1 cellular context compared by ENCODE assay signal in the genomic region with DNA sequence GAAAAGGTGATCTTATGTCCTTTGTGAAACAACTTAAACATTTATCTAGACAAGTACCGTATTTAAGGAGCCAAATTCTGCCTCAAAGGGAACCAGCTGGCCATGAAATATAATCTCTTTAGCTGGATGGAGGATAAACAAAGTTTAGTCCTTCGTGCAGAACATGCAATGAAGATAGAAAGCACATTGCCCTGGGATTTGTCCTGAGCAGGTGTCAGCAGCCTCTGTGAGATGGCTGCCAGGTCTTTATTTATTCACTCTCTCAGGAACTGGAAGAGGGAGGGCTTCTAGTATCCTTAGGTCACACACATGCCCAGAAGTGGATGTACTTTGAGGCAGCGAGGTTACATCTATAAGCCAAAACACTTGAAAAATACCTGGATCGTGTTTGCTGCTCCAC.
TF ChIP-seq lines count a peak whose summit lies in the region.

No MANE protein-coding gene starts in this region.

TF ChIP-seq in H1, 55 proteins besides CTCF, POLR2A, EP300 and RAD21:
- TF ChIP-seq RNF2 (IDR thresholded peaks at IDR 0.05; ENCODE audit: borderline replicate concordance, low read depth, low read length, missing control alignments, poor library complexity, severe bottlenecking) = no peak
- TF ChIP-seq CHD1 (IDR thresholded peaks at IDR 0.05; ENCODE audit: low read depth, low read length) = no peak
- no peak for TF ChIP-seq MAFK (IDR thresholded peaks at IDR 0.05; ENCODE audit: low read depth, low read length)
- TF ChIP-seq SP4 (IDR thresholded peaks at IDR 0.05; ENCODE audit: low read length) = no peak
- TF ChIP-seq NRF1 (IDR thresholded peaks at IDR 0.05; ENCODE audit: low read depth, low read length) = no peak
- TF ChIP-seq PHF8 (conservative IDR thresholded peaks at IDR 0.05; ENCODE audit: low read depth, low read length) = no peak
- TF ChIP-seq HDAC2 (IDR thresholded peaks at IDR 0.05; ENCODE audit: borderline replicate concordance in 1 of 2, low read depth in 2 of 2, low read length in 2 of 2) = no peak
- TF ChIP-seq SIN3A (conservative IDR thresholded peaks at IDR 0.05 in 1 of 2, IDR thresholded peaks at IDR 0.05 in 1 of 2; ENCODE audit: low read depth in 1 of 2, low read length in 2 of 2) = no peak
- TF ChIP-seq ZNF274 (IDR thresholded peaks at IDR 0.05; ENCODE audit: borderline replicate concordance, extremely low read depth, low read length) = no peak
- TF ChIP-seq POLR2AphosphoS5 (IDR thresholded peaks at IDR 0.05; ENCODE audit: low read depth, low read length) = no peak
- TF ChIP-seq TEAD4 (IDR thresholded peaks at IDR 0.05; ENCODE audit: low read depth, low read length) = no peak
